In the genomic region with DNA sequence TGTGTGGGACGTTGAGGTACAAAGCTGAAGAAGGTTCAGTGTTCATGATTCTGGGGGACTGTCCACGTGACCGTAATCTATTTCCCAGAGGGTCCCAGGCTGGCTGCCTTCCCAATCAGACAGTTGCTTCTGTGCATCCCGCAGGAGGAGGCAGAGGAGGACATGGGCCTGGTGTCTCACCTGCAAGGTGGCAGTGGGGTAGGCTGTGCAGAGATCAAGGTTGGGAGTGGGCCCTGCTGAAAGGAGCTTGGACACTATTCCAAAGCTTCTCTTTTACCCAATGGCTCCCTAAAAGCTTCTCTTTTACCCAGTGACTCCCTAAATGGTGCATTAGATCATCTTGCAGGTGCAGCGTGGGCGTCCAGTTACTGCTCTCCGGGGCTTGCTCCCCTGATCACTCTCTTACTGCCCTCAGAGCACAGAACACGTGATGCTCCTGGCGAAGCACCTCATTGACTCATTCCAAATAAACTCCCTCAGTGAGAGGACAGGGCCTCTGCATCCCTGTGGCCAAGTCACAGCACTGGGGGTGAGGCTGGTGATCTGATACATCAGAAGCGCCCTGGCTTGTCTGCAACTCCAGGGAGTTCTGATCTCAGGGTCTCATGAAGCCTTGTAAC, we compare ENCODE assay signal across 22 cellular contexts. TPM values are rescaled to one million over a fixed set of nuclear protein-coding genes. Genes with fewer than 3 reads are reported as not detected.
A peak's percentile ranks its signal among the peaks of the same experiment; 100 is the strongest.
DNase-seq lines count a peak whose midpoint lies in the region; ATAC-seq and TF ChIP-seq lines count a peak whose summit lies in the region.
"Had no signal": no experiment of that assay in that cellular context is flagged by ENCODE, and none has a peak within 500 bp of the region (broad histone marks: within the 10 kb centered on the region; RNA-seq: fewer than 3 reads in every experiment).

No MANE protein-coding gene starts in this region.

- H3K27me3 ChIP-seq in CD8-positive, alpha-beta T cell (ENCODE audit: insufficient read depth, low read length) = no peaks in the 10 kb centered on the region
- 0 out of 2 replicates have a peak, but pooled peaks cover 5% of the 10 kb centered on the region for H3K27me3 ChIP-seq in GM23248 (replicated peaks; ENCODE audit: insufficient read depth)
- H3K27me3 ChIP-seq in gastroesophageal sphincter = no peaks in the 10 kb centered on the region
- H3K27me3 ChIP-seq in psoas muscle (ENCODE audit: insufficient read depth in 3 of 3, low read length in 2 of 3) = no peaks in the 10 kb centered on the region
- no peaks in the 10 kb centered on the region for H3K27me3 ChIP-seq in body of pancreas

- no peaks in the 10 kb centered on the region for H3K9me3 Mint-ChIP-seq in CD8-positive, alpha-beta T cell
- H3K9me3 Mint-ChIP-seq: activated naive CD4-positive, alpha-beta T cell treated with anti-CD3 and anti-CD28 coated beads, Interleukin-2, amount 10 ng/mL, durations not matched to agents 7 days and 5 days had no signal

- no peaks in the 10 kb centered on the region for H3K36me3 ChIP-seq in CD8-positive, alpha-beta T cell (ENCODE audit: insufficient read depth, low read length)
- no peaks in the 10 kb centered on the region for H3K36me3 ChIP-seq in GM23248 (ENCODE audit: low read depth)
- H3K36me3 ChIP-seq in gastroesophageal sphincter = no peaks in the 10 kb centered on the region
- no peaks in the 10 kb centered on the region for H3K36me3 ChIP-seq in psoas muscle (ENCODE audit: insufficient read depth in 1 of 2, low read depth in 1 of 2)
- no peaks in the 10 kb centered on the region for H3K36me3 ChIP-seq in body of pancreas (replicated peaks in 1 of 2; ENCODE audit: insufficient read depth in 1 of 2, low read depth in 2 of 2)

- peaks cover 53% of the 10 kb centered on the region for H3K36me3 Mint-ChIP-seq in CD8-positive, alpha-beta T cell
- H3K36me3 Mint-ChIP-seq: IgD-negative memory B cell had no signal

- peaks cover 11% of the 10 kb centered on the region for H3K4me1 ChIP-seq in CD8-positive, alpha-beta T cell (ENCODE audit: insufficient read depth, low read length)
- H3K4me1 ChIP-seq in GM23248 (ENCODE audit: insufficient read depth) (peaks cover 9% of the 10 kb centered on the region; the same call in 1 of the 2 replicates), gastroesophageal sphincter (peaks cover 0 to 41% (median 0%) of the 10 kb centered on the region in 3 donors), psoas muscle (peaks cover 49% of the 10 kb centered on the region), body of pancreas (peaks cover 41% of the 10 kb centered on the region)

- no peaks in the 10 kb centered on the region for H3K9me3 ChIP-seq in CD8-positive, alpha-beta T cell (ENCODE audit: low read length)
- H3K9me3 ChIP-seq in GM23248 (ENCODE audit: low read depth) = no peaks in the 10 kb centered on the region
- H3K9me3 ChIP-seq in gastroesophageal sphincter = no peaks in the 10 kb centered on the region
- no peaks in the 10 kb centered on the region for H3K9me3 ChIP-seq in psoas muscle
- no peaks in the 10 kb centered on the region for H3K9me3 ChIP-seq in body of pancreas
- H3K9me3 ChIP-seq: mucosa of descending colon had no signal

- no peaks in the 10 kb centered on the region for H3K27me3 Mint-ChIP-seq in CD8-positive, alpha-beta T cell (ENCODE audit: low read depth)
- H3K27me3 Mint-ChIP-seq: activated naive CD4-positive, alpha-beta T cell treated with anti-CD3 and anti-CD28 coated beads, Interleukin-2, amount 10 ng/mL, durations not matched to agents 7 days and 5 days had no signal

- peaks cover 61% of the 10 kb centered on the region for H3K4me1 Mint-ChIP-seq in CD8-positive, alpha-beta T cell (ENCODE audit: low read depth)
- H3K4me1 Mint-ChIP-seq: IgD-negative memory B cell had no signal

- peak overlapping the region; percentile 47 for H3K27ac Mint-ChIP-seq in CD8-positive, alpha-beta T cell

- intact Hi-C loops in CD8-positive, alpha-beta T cell (cut with DNase I, micrococcal nuclease) = no loop called here
- intact Hi-C loops in psoas muscle (cut with DNase I) = no loop called here
- intact Hi-C loops in body of pancreas (cut with DNase I) = no loop called here

- in situ Hi-C loops in GM23248 (cut with MboI) = no loop called here

- H2AFZ ChIP-seq in GM23248 = no peak overlapping the region

- CTCF ChIA-PET in CD8-positive, alpha-beta T cell (lab: Charles Lee) = interaction anchor here (1.2 to 1.5 kb wide), 2 partner anchors 12 to 14 kb away, joined by 3 read pairs; no protein-coding TSS in a partner anchor

- no peak for TF ChIP-seq CTCF in CD8-positive, alpha-beta T cell (IDR thresholded peaks at IDR 0.05)
- TF ChIP-seq CTCF in gastroesophageal sphincter (IDR thresholded peaks at IDR 0.05) = no peak
- TF ChIP-seq CTCF in psoas muscle (IDR thresholded peaks at IDR 0.05) = no peak
- no peak for TF ChIP-seq CTCF in body of pancreas (IDR thresholded peaks at IDR 0.05)

- H3K27ac ChIP-seq in CD8-positive, alpha-beta T cell (ENCODE audit: low read depth, low read length) = no peak overlapping the region
- H3K27ac ChIP-seq in GM23248 = no peak overlapping the region
- H3K27ac ChIP-seq in gastroesophageal sphincter = no peak overlapping the region
- H3K27ac ChIP-seq in psoas muscle = peak overlapping the region; percentile 81
- peak overlapping the region in 1 of 4 donors; percentile 68 for H3K27ac ChIP-seq in body of pancreas
- H3K27ac ChIP-seq: HL-60, parathyroid adenoma had no signal

- H3K79me2 ChIP-seq in GM23248 (ENCODE audit: insufficient read depth) = no peaks in the 10 kb centered on the region

- no peaks in the 10 kb centered on the region for H3K9me2 ChIP-seq in GM23248 (ENCODE audit: insufficient read depth)

- H3K4me2 ChIP-seq in GM23248 (ENCODE audit: unreplicated experiment) = no peak overlapping the region

- POLR2A ChIA-PET in CD8-positive, alpha-beta T cell (lab: Charles Lee) = no interaction called here

- H3K9ac ChIP-seq in GM23248 = no peak overlapping the region
- H3K9ac ChIP-seq: parathyroid adenoma had no signal

- no peak for TF ChIP-seq EP300 in gastroesophageal sphincter (IDR thresholded peaks at IDR 0.05)

- WGBS in GM23248 (ENCODE audit: low coverage in 1 of 2, low lambda C conversion rate in 2 of 2, missing lambda C conversion rate in 2 of 2), 2 experiments = 74 to 82% methylated on average over 10 of the region's 10 CpGs
- WGBS in gastroesophageal sphincter (ENCODE audit: low coverage in 1 of 2), 2 donors = 80% methylated on average over 1 of the region's 10 CpGs; no CpG with 5 or more reads in 1 of the 2 donors
- WGBS in psoas muscle, 3 donors = 52 to 85% (median 52%) methylated on average over 10 of the region's 10 CpGs
- WGBS in body of pancreas, 2 donors = 91 to 96% methylated on average over 9 to 10 of the region's 10 CpGs

- H3K4me3 Mint-ChIP-seq in CD8-positive, alpha-beta T cell = no peak overlapping the region
- H3K4me3 Mint-ChIP-seq: activated naive CD4-positive, alpha-beta T cell treated with anti-CD3 and anti-CD28 coated beads, Interleukin-2, amount 10 ng/mL, durations not matched to agents 7 days and 5 days; IgD-negative memory B cell had no signal

- H4K20me1 ChIP-seq in GM23248 (ENCODE audit: insufficient read depth) = no peaks in the 10 kb centered on the region

- H3F3A ChIP-seq in GM23248 (ENCODE audit: insufficient read depth) = no peaks in the 10 kb centered on the region

- no peak for DNase-seq in CD8-positive, alpha-beta T cell
- DNase-seq in GM23248 (peak; percentile 39), psoas muscle (peak; percentile 77 to 90), H4 (ENCODE audit: low spot score) (no peak), NCI-H2029 (lab: John Stamatoyannopoulos, UW) (no peak), body of pancreas (no peak)
- DNase-seq: activated CD4-positive, CD25-positive, alpha-beta regulatory T cell; activated naive CD4-positive, alpha-beta T cell treated with anti-CD3 and anti-CD28 coated beads, Interleukin-2, amount 10 ng/mL, durations not matched to agents 7 days and 5 days; effector CD4-positive, alpha-beta T cell; GDM1; hippocampal formation; mucosa of descending colon; NCI-H2081 treated with DMSO at 0.1 percent for 48 hours; SHP77; small intestine; stimulated activated CD4-positive, alpha-beta T cell treated with anti-CD3 and anti-CD28 coated beads, Interleukin-4, amount 100 ng/mL, for 4 hours; stimulated activated CD8-positive, alpha-beta memory T cell treated with anti-CD3 and anti-CD28 coated beads, Interleukin-4, amount 100 ng/mL, for 48 hours had no signal

- no peak for ATAC-seq in CD8-positive, alpha-beta T cell
- peak; percentile 26 for ATAC-seq in gastroesophageal sphincter
- peak; percentile 85 to 91 (median 89) for ATAC-seq in psoas muscle
- no peak for ATAC-seq in body of pancreas
- ATAC-seq: GM12878, mucosa of descending colon had no signal

- no peak for TF ChIP-seq POLR2A in gastroesophageal sphincter (IDR thresholded peaks at IDR 0.05)
- TF ChIP-seq POLR2A in body of pancreas (IDR thresholded peaks at IDR 0.05) = no peak

- no peak overlapping the region for H3K4me3 ChIP-seq in CD8-positive, alpha-beta T cell (ENCODE audit: low read depth, low read length)
- no peak overlapping the region for H3K4me3 ChIP-seq in GM23248
- no peak overlapping the region for H3K4me3 ChIP-seq in gastroesophageal sphincter
- H3K4me3 ChIP-seq in psoas muscle = peak overlapping the region; percentile 36
- H3K4me3 ChIP-seq in body of pancreas = no peak overlapping the region
- H3K4me3 ChIP-seq: GM12878, mucosa of descending colon had no signal

RNA-seq across cellular contexts. Expression of gene RNF144A, which starts 41.5 kb away (rescaled TPM):
- 10 to 100 TPM; 25.8 to 28.8 TPM for total RNA-seq in CD8-positive, alpha-beta T cell
- total RNA-seq in GM23248 (2014; rRNA removed; shearing (Covaris generic)) = 3.5 and 5.7 TPM in 2 replicates
- polyA plus RNA-seq in GM23248 (2016; fragmentation: Nextera tagmentation; extraction: Ambion mirVana) (0.60 and 0.67 TPM in 2 replicates), psoas muscle (1 to 10 TPM; 2.4 to 8.7 (median 5.4) TPM)
- total RNA-seq in gastroesophageal sphincter (10 to 100 TPM in 1 of 4 donors, 1 to 10 TPM in 3; 7.2 to 12.9 (median 8.8) TPM), psoas muscle (10 to 100 TPM in 2 of 4 donors, 1 to 10 TPM in 2; 8.2 to 15.6 (median 11.9) TPM), body of pancreas (100 to 1,000 TPM in 1 of 2 donors, 10 to 100 TPM in 1; 52.7 to 109 TPM)
- 6.5 and 8.3 TPM in 2 replicates for total RNA-seq in H4 (2014; rRNA removed; shearing (Covaris generic))

Comparison
In these comparisons a context has a peak if more than half of its experiments do, and no peak if none do; other contexts are left out.
1. ATAC-seq: peak in gastroesophageal sphincter (single experiment) and psoas muscle (4 of 4); none in CD8-positive, alpha-beta T cell (single experiment) and body of pancreas (single experiment).
2. DNase-seq: peak in GM23248 (single experiment) and psoas muscle (2 of 2); none in CD8-positive, alpha-beta T cell (0 of 7), H4 (single experiment), NCI-H2029 (single experiment) and body of pancreas (0 of 4).